Comparison of ENCODE assay signal across 16 cellular contexts in genomic region chr7:151940048-151940845, GRCh38. TPM values are rescaled to one million over a fixed set of nuclear protein-coding genes. Genes with fewer than 3 reads are reported as not detected.
DNase-seq lines count a peak whose midpoint lies in the region; ATAC-seq, FAIRE-seq and TF ChIP-seq lines count a peak whose summit lies in the region.
"Had no signal": no experiment of that assay in that cellular context is flagged by ENCODE, and none has a peak within 500 bp of the region (broad histone marks: within the 10 kb centered on the region; RNA-seq: fewer than 3 reads in every experiment).

No MANE protein-coding gene starts in this region.

- H4K5ac ChIP-seq in IMR-90 (ENCODE audit: low read depth, low read length) = no peak overlapping the region

- H3K18ac ChIP-seq in IMR-90 (ENCODE audit: low read depth, low read length) (no peak overlapping the region), mesenchymal stem cell (ENCODE audit: low read depth in 1 of 2, low read length in 2 of 2) (no peak overlapping the region)

- H3K4me3 Mint-ChIP-seq in astrocyte (ENCODE audit: unreplicated experiment) = no peak overlapping the region

- H3K4me1 ChIP-seq in IMR-90 (ENCODE audit: control insufficient read depth, insufficient read depth, low read length) (no peaks in the 10 kb centered on the region), astrocyte (ENCODE audit: insufficient read depth, low read length) (peaks cover 4% of the 10 kb centered on the region), mesenchymal stem cell (ENCODE audit: control insufficient read depth, insufficient read depth, low read depth, low read length) (no peaks in the 10 kb centered on the region)

- intact Hi-C loops in IMR-90 (cut with micrococcal nuclease) = no loop called here

- H4K91ac ChIP-seq in IMR-90 (ENCODE audit: insufficient read depth, low read depth, low read length) (no peak overlapping the region), mesenchymal stem cell (ENCODE audit: low read length) (no peak overlapping the region)

- BruUV-seq in IMR-90 (replicated peaks; lab: Mats Ljungman, UMichigan) = no TSS peak

- H2BK120ac ChIP-seq in IMR-90 (ENCODE audit: low read depth, low read length) = no peak overlapping the region
- H2BK120ac ChIP-seq in mesenchymal stem cell (ENCODE audit: low read depth, low read length) = no peak overlapping the region

- H2BK12ac ChIP-seq in mesenchymal stem cell (ENCODE audit: low read length in 2 of 2) = no peak overlapping the region

- H2AFZ ChIP-seq in IMR-90 (replicated peaks; ENCODE audit: low read length, poor library complexity) (no peak overlapping the region), astrocyte (ENCODE audit: low read depth, low read length) (no peak overlapping the region), mesenchymal stem cell (ENCODE audit: low read depth, low read length) (no peak overlapping the region)
- H2AFZ ChIP-seq: hepatocyte had no signal

- no peaks in the 10 kb centered on the region for H3K36me3 Mint-ChIP-seq in astrocyte (ENCODE audit: low read depth, unreplicated experiment)

- no peak overlapping the region for H2BK15ac ChIP-seq in IMR-90 (ENCODE audit: low read depth, low read length)
- H2BK15ac ChIP-seq in mesenchymal stem cell (ENCODE audit: low read depth, poor library complexity, severe bottlenecking) = no peak overlapping the region

- H3K27me3 Mint-ChIP-seq in astrocyte (ENCODE audit: low read depth, unreplicated experiment) = peaks cover 31% of the 10 kb centered on the region

- no peak overlapping the region for H3K56ac ChIP-seq in IMR-90 (ENCODE audit: extremely low read depth, insufficient read depth, low read length)

- in situ Hi-C loops in IMR-90 (cut with MboI; ENCODE audit: low sequenced_read_pairs) = no loop called here

- no peak overlapping the region for H3K27ac Mint-ChIP-seq in astrocyte (ENCODE audit: unreplicated experiment)

- no peak overlapping the region for H3K14ac ChIP-seq in IMR-90 (replicated peaks; ENCODE audit: low read depth, low read length)
- no peak overlapping the region for H3K14ac ChIP-seq in mesenchymal stem cell (ENCODE audit: low read length in 2 of 2)

- CTCF ChIA-PET in IMR-90 (lab: Yijun Ruan, JAX) = no interaction called here

- H3K79me1 ChIP-seq in IMR-90 (ENCODE audit: low read depth in 1 of 2, low read length in 2 of 2) (no peaks in the 10 kb centered on the region), mesenchymal stem cell (replicated peaks; ENCODE audit: low read length, poor library complexity, severe bottlenecking) (no peaks in the 10 kb centered on the region)

- TF ChIP-seq CTCF in IMR-90 (conservative IDR thresholded peaks at IDR 0.05; ENCODE audit: low read depth, low read length) = no peak
- TF ChIP-seq CTCF in astrocyte (IDR thresholded peaks at IDR 0.05; ENCODE audit: insufficient read depth, low read depth, low read length) = no peak

- H3K9ac ChIP-seq in IMR-90 (ENCODE audit: low read depth, low read length) (no peak overlapping the region), astrocyte (ENCODE audit: low read length) (no peak overlapping the region), mesenchymal stem cell (ENCODE audit: low read length) (peak overlapping the region; percentile 43)

- FAIRE-seq in astrocyte (lab: Jason Lieb, UNC) = peak; percentile 41
- FAIRE-seq: GM12892 had no signal

- WGBS in IMR-90 (ENCODE audit: extremely low coverage in 2 of 2, insufficient read length in 1 of 2), 2 experiments = 82% methylated on average over 4 of the region's 9 CpGs; no CpG with 5 or more reads in 1 of the 2 experiments
- 85% methylated on average over 9 of the region's 9 CpGs for WGBS in mesenchymal stem cell

- H3K9me3 ChIP-seq in IMR-90 (ENCODE audit: control insufficient read depth, insufficient read depth, low read length) (no peaks in the 10 kb centered on the region), astrocyte (ENCODE audit: insufficient read depth, low read depth, low read length) (no peaks in the 10 kb centered on the region), mesenchymal stem cell (ENCODE audit: control insufficient read depth, low read length) (no peaks in the 10 kb centered on the region)
- H3K9me3 ChIP-seq: stomach had no signal

- H3K4ac ChIP-seq in IMR-90 (ENCODE audit: low read depth, low read length) (no peak overlapping the region), mesenchymal stem cell (ENCODE audit: low read depth in 1 of 2, low read length in 2 of 2) (no peak overlapping the region)

- no peaks in the 10 kb centered on the region for H3K79me2 ChIP-seq in astrocyte (ENCODE audit: insufficient read depth, low read length)
- H3K79me2 ChIP-seq: hepatocyte had no signal

- no peak overlapping the region for H4K8ac ChIP-seq in IMR-90 (ENCODE audit: low read depth in 2 of 2, low read length in 2 of 2)
- no peak overlapping the region for H4K8ac ChIP-seq in mesenchymal stem cell (ENCODE audit: low read length)

- no peak overlapping the region for H2BK20ac ChIP-seq in IMR-90 (ENCODE audit: low read depth, low read length)

- H3K9me3 Mint-ChIP-seq in astrocyte (ENCODE audit: unreplicated experiment) = peaks cover 6% of the 10 kb centered on the region

- no peak for TF ChIP-seq POLR2A in IMR-90 (IDR thresholded peaks at IDR 0.05; ENCODE audit: low read depth, low read length)

- H3K4me1 Mint-ChIP-seq in astrocyte (ENCODE audit: low read depth, unreplicated experiment) = peaks cover 2% of the 10 kb centered on the region

- H2AK9ac ChIP-seq in IMR-90 (replicated peaks; ENCODE audit: low read depth, low read length, poor library complexity) = peak overlapping the region; percentile 15

- DNase-seq in AML-193 (lab: John Stamatoyannopoulos, UW) (peak; percentile 39 to 42), IMR-90 (peak; percentile 62), astrocyte (ENCODE audit: low read depth) (peak; percentile 44), mesenchymal stem cell (peak; percentile 24), DMS 273 (lab: John Stamatoyannopoulos, UW; ENCODE audit: unreplicated experiment) (no peak), dermis blood vessel endothelial cell (no peak)
- no peak for DNase-seq in activated CD4-positive, alpha-beta T cell treated with anti-CD3 and anti-CD28 coated beads for 1 hour
- DNase-seq in stimulated activated CD8-positive, alpha-beta memory T cell treated with anti-CD3 and anti-CD28 coated beads, Interleukin-4, amount 100 ng/mL, for 48 hours = no peak
- DNase-seq: activated T-cell treated with anti-CD3 and anti-CD28 coated beads, Interleukin-2, amount 50 U/mL, for 48 hours; COR-L47; KBM-7; NCI-H510A; stomach; T-helper 9 cell had no signal

- TF ChIP-seq RAD21 in IMR-90 (IDR thresholded peaks at IDR 0.05; ENCODE audit: low read length) = no peak

- H3K4me3 ChIP-seq in IMR-90 (ENCODE audit: insufficient read depth, low read depth, low read length) (no peak overlapping the region), astrocyte (ENCODE audit: insufficient read depth, low read depth, low read length) (no peak overlapping the region), mesenchymal stem cell (ENCODE audit: insufficient read depth in 1 of 2, low read depth in 1 of 2, low read length in 2 of 2) (peak overlapping the region in 1 of 2 experiments; percentile 17)
- H3K4me3 ChIP-seq: hepatocyte, stomach had no signal

- H3K23ac ChIP-seq in IMR-90 (ENCODE audit: low read depth, low read length) = no peak overlapping the region
- no peak overlapping the region for H3K23ac ChIP-seq in mesenchymal stem cell (ENCODE audit: low read length in 2 of 2)

- H3K9me1 ChIP-seq in IMR-90 (ENCODE audit: insufficient read depth, low read length) = no peaks in the 10 kb centered on the region

- no peak overlapping the region for H2BK5ac ChIP-seq in IMR-90 (ENCODE audit: low read depth, low read length, poor library complexity, severe bottlenecking)
- no peak overlapping the region for H2BK5ac ChIP-seq in mesenchymal stem cell (ENCODE audit: low read depth, low read length, poor library complexity, severe bottlenecking)

- H3K27ac ChIP-seq in IMR-90 (ENCODE audit: insufficient read depth, low read length) (no peak overlapping the region), astrocyte (ENCODE audit: low read depth, low read length) (no peak overlapping the region), mesenchymal stem cell (ENCODE audit: low read length, poor library complexity, severe bottlenecking) (no peak overlapping the region)
- H3K27ac ChIP-seq: hepatocyte, stomach had no signal

- H4K20me1 ChIP-seq in IMR-90 (ENCODE audit: insufficient read depth, low read length) (no peaks in the 10 kb centered on the region), astrocyte (ENCODE audit: insufficient read depth, low read length) (no peaks in the 10 kb centered on the region)

- H3K4me2 ChIP-seq in IMR-90 (ENCODE audit: low read depth, low read length) (no peak overlapping the region), astrocyte (ENCODE audit: low read length) (no peak overlapping the region), mesenchymal stem cell (ENCODE audit: low read length, poor library complexity, severe bottlenecking) (no peak overlapping the region)
- H3K4me2 ChIP-seq: hepatocyte had no signal

- H3K27me3 ChIP-seq in IMR-90 (ENCODE audit: control insufficient read depth, insufficient read depth, low read length) (peaks cover 2% of the 10 kb centered on the region), astrocyte (ENCODE audit: insufficient read depth, low read length) (peaks cover 5% of the 10 kb centered on the region), mesenchymal stem cell (ENCODE audit: control insufficient read depth in 1 of 2, insufficient read depth in 1 of 2, low read length in 2 of 2) (peaks cover 4 to 13% of the 10 kb centered on the region in 2 experiments)
- H3K27me3 ChIP-seq: hepatocyte, stomach had no signal

- H3K36me3 ChIP-seq in IMR-90 (ENCODE audit: control insufficient read depth, insufficient read depth, low read length) = no peaks in the 10 kb centered on the region
- no peaks in the 10 kb centered on the region for H3K36me3 ChIP-seq in astrocyte (ENCODE audit: insufficient read depth, low read length)
- no peaks in the 10 kb centered on the region for H3K36me3 ChIP-seq in mesenchymal stem cell (ENCODE audit: control insufficient read depth in 1 of 2, insufficient read depth in 2 of 2, low read depth in 1 of 2, low read length in 2 of 2)
- H3K36me3 ChIP-seq: stomach had no signal

- POLR2A ChIA-PET in IMR-90 (lab: Charles Lee; ENCODE audit: unreplicated experiment) = no interaction called here

- ATAC-seq in IMR-90 (ENCODE audit: low read depth) = peak; percentile 80

- H2AK5ac ChIP-seq in IMR-90 (ENCODE audit: low read depth, low read length) (no peak overlapping the region), mesenchymal stem cell (ENCODE audit: low read length, severe bottlenecking) (no peak overlapping the region)

- dilution Hi-C loops in IMR-90 (cut with HindIII; ENCODE audit: low sequenced_read_pairs, unreplicated experiment) = no loop called here

TF ChIP-seq in IMR-90, 13 proteins besides CTCF, POLR2A, EP300 and RAD21 (continues in another document):
- TF ChIP-seq MXI1 (IDR thresholded peaks at IDR 0.05; ENCODE audit: borderline replicate concordance, low read depth, low read length) = no peak
- TF ChIP-seq CEBPB (IDR thresholded peaks at IDR 0.05; ENCODE audit: low read depth, low read length) = peak; percentile 86

RNA-seq across cellular contexts. Expression of gene GALNTL5, which starts 16.0 kb away (rescaled TPM):
- total RNA-seq in IMR-90 (2012; rRNA removed) = not detected in 2 replicates
- polyA plus RNA-seq in IMR-90 (2012; rRNA removed) = not detected in 2 replicates
- not detected in 2 replicates for polyA plus RNA-seq in IMR-90 (2012; cell fraction: cytosol; rRNA removed)
- not detected in 2 replicates for polyA plus RNA-seq in IMR-90 (2012; cell fraction: nucleus; rRNA removed; ENCODE audit: low replicate concordance)
- not detected in 2 replicates for total RNA-seq in astrocyte
- not detected for polyA plus RNA-seq in mesenchymal stem cell (2013, experiment 1 of 2)
- not detected for polyA plus RNA-seq in mesenchymal stem cell (2013, experiment 2 of 2)
- total RNA-seq in dermis blood vessel endothelial cell = not detected in 2 replicates
- total RNA-seq: hepatocyte, stomach had no signal
- polyA plus RNA-seq: hepatocyte, stomach had no signal

Comparison
In these comparisons a context has a peak if more than half of its experiments do, and no peak if none do; other contexts are left out.
1. DNase-seq: peak in AML-193 (2 of 2), IMR-90 (single experiment), astrocyte (single experiment) and mesenchymal stem cell (single experiment); none in DMS 273 (single experiment), dermis blood vessel endothelial cell (single experiment), activated CD4-positive, alpha-beta T cell treated with anti-CD3 and anti-CD28 coated beads for 1 hour (single experiment) and stimulated activated CD8-positive, alpha-beta memory T cell treated with anti-CD3 and anti-CD28 coated beads, Interleukin-4, amount 100 ng/mL, for 48 hours (single experiment).